In genomic region chr3:13801361-13802214, GRCh38 we compare ENCODE assay signal across 23 cellular contexts.
A peak's percentile ranks its signal among the peaks of the same experiment; 100 is the strongest.
DNase-seq lines count a peak whose midpoint lies in the region; ATAC-seq, FAIRE-seq and TF ChIP-seq lines count a peak whose summit lies in the region.
"Had no signal": no experiment of that assay in that cellular context is flagged by ENCODE, and none has a peak within 500 bp of the region (broad histone marks: within the 10 kb centered on the region; RNA-seq: fewer than 3 reads in every experiment).

No MANE protein-coding gene starts in this region.

- TF ChIP-seq CTCF in kidney epithelial cell (IDR thresholded peaks at IDR 0.05; ENCODE audit: insufficient read depth, low read length, poor library complexity, severe bottlenecking) = no peak

- DNase-seq in EH (ENCODE audit: low read depth) (peak; percentile 9), HTR-8/SVneo (ENCODE audit: insufficient read length, low spot score) (peak; percentile 38), RPMI8226 (peak; percentile 65), kidney epithelial cell (ENCODE audit: low read depth) (peak; percentile 25), NCI-H1105 treated with DMSO at 0.1 percent for 48 hours (lab: John Stamatoyannopoulos, UW) (no peak)
- DNase-seq: activated CD4-positive, alpha-beta memory T cell treated with anti-CD3 and anti-CD28 coated beads for 36 hours; activated naive CD4-positive, alpha-beta T cell treated with anti-CD3 and anti-CD28 coated beads, Interleukin-2, amount 50 U/mL, for 16 hours; activated T-cell treated with anti-CD3 and anti-CD28 coated beads, Interleukin-2, amount 50 U/mL, for 24 hours; CD4-positive, alpha-beta T cell; DMS79 treated with DMSO at 0.1 percent for 48 hours; foreskin melanocyte; H9; left ventricle myocardium inferior; NCI-H146; NCI-H2227 treated with DMSO at 0.1 percent for 48 hours; sigmoid colon; stimulated activated naive CD8-positive, alpha-beta T cell treated with anti-CD3 and anti-CD28 coated beads, Interleukin-15, Interleukin-2, amounts not matched to agents 100 U/mL and 50 U/mL, for 24 hours; T-cell; trophoblast cell had no signal

- FAIRE-seq in HTR-8/SVneo (lab: Jason Lieb, UNC) = no peak
- FAIRE-seq: astrocyte had no signal

- no peaks in the 10 kb centered on the region for H3K27me3 ChIP-seq in kidney epithelial cell (ENCODE audit: control insufficient read depth, insufficient read depth, low read length)
- H3K27me3 ChIP-seq: sigmoid colon had no signal

- H3K4me3 ChIP-seq in kidney epithelial cell (ENCODE audit: low read depth, low read length) = no peak overlapping the region
- H3K4me3 ChIP-seq: left ventricle myocardium inferior, sigmoid colon had no signal

- ATAC-seq in GM21381 (IDR thresholded peaks at IDR 0.05; ENCODE audit: unreplicated experiment) (no peak), GM21515 (IDR thresholded peaks at IDR 0.05; ENCODE audit: unreplicated experiment) (no peak), GM21529 (IDR thresholded peaks at IDR 0.05; ENCODE audit: unreplicated experiment) (no peak)
- ATAC-seq: stimulated activated naive CD8-positive, alpha-beta T cell treated with anti-CD3 and anti-CD28 coated beads, Interleukin-15, Interleukin-2, amounts not matched to agents 100 U/mL and 50 U/mL, for 24 hours; T-cell had no signal

- no peaks in the 10 kb centered on the region for H3K36me3 ChIP-seq in kidney epithelial cell (ENCODE audit: control insufficient read depth, insufficient read depth, low read length)
- H3K36me3 ChIP-seq: left ventricle myocardium inferior, sigmoid colon had no signal
